ENCODE assay signal across 32 cellular contexts in genomic region chr7:41374150-41374848, GRCh38.
"Had no signal": no experiment of that assay in that cellular context is flagged by ENCODE, and none has a peak within 500 bp of the region (broad histone marks: within the 10 kb centered on the region; RNA-seq: fewer than 3 reads in every experiment).

No MANE protein-coding gene starts in this region.

- H3K4me3 ChIP-seq: MG63, PC-9, SK-N-MC had no signal

- H3K4me2 ChIP-seq: PC-9 had no signal

- H2AFZ ChIP-seq: PC-9 had no signal

- DNase-seq: activated CD4-positive, alpha-beta memory T cell treated with anti-CD3 and anti-CD28 coated beads, Interleukin-2, amount 10 ng/mL, durations not matched to agents 7 days and 5 days; activated CD4-positive, alpha-beta T cell treated with anti-CD3 and anti-CD28 coated beads for 1 hour; activated CD4-positive, alpha-beta T cell treated with anti-CD3 and anti-CD28 coated beads for 48 hours; activated CD4-positive, CD25-positive, alpha-beta regulatory T cell; activated CD8-positive, alpha-beta memory T cell treated with anti-CD3 and anti-CD28 coated beads for 24 hours; activated CD8-positive, alpha-beta memory T cell treated with anti-CD3 and anti-CD28 coated beads, Interleukin-2, amount 10 ng/mL, durations not matched to agents 7 days and 5 days; activated effector memory CD4-positive, alpha-beta T cell treated with anti-CD3 and anti-CD28 coated beads, Interleukin-2, amount 50 U/mL, for 16 hours; activated naive CD4-positive, alpha-beta T cell; activated naive CD4-positive, alpha-beta T cell treated with anti-CD3 and anti-CD28 coated beads, Interleukin-2, amount 50 U/mL, for 16 hours; activated naive CD8-positive, alpha-beta T cell treated with anti-CD3 and anti-CD28 coated beads for 36 hours; activated T-cell treated with anti-CD3 and anti-CD28 coated beads, Interleukin-2, amount 50 U/mL, for 1 hour; activated T-cell treated with anti-CD3 and anti-CD28 coated beads, Interleukin-2, amount 50 U/mL, for 72 hours; amniotic stem cell; aorta; brain microvascular endothelial cell; Karpas-422; KBM-7; MG63; NCI-H1048; NCI-H1105 treated with DMSO at 0.1 percent for 48 hours; NCI-H1436; NCI-H1694; NCI-H1930; NCI-H2081 treated with DMSO at 0.1 percent for 48 hours; NCI-H345; NCI-H524 treated with DMSO at 0.1 percent for 48 hours; NK-92 treated with Interleukin-12 subunit alpha and Interleukin-12 subunit beta, amount 100 ng/mL, for 24 hours; Right ventricle myocardium superior; T1000; WERI-Rb-1 had no signal

- H3K36me3 ChIP-seq: brain microvascular endothelial cell, MG63, WERI-Rb-1 had no signal

- H3K9me3 ChIP-seq: MG63 had no signal

- H3K27me3 ChIP-seq: brain microvascular endothelial cell, MG63 had no signal

- H3K27ac ChIP-seq: brain microvascular endothelial cell, PC-9, SK-N-MC, WERI-Rb-1 had no signal
